Comparison of ENCODE assay signal across 1 cellular context in the genomic region with DNA sequence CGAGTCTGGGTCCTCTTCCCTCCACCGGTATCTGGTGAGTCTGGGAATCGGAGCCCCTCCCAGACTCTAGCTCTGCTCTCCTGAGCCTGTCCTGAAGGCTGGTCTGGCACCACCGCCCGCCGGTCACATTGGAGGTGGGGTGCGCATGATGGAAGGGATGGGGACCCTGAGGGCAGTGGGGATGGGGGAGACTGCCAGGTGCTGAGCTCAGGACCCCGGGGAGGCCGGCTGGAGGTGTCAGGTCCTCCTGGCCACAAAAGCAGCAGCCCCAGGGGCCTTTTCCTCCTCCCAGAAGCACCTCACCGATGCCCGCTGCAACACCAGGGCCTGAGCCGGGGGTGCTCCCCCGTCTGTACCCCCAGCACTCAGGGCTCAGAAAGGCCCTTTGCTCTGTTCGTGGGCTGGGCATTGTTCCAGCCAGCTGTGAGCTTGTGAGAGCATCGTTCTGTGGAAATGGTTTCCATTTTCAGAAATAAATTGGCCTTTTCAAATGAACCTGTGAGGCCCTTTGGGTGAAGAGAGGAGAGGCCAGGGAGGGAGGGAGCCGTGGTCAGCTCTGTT.
TF ChIP-seq lines count a peak whose summit lies in the region.

No MANE protein-coding gene starts in this region.

TF ChIP-seq in HepG2, 621 proteins besides CTCF, POLR2A, EP300 and RAD21:
- TF ChIP-seq NFATC3 (CRISPR knock-in tag; IDR thresholded peaks at IDR 0.05) (no peak), EZH2 (conservative IDR thresholded peaks at IDR 0.05; ENCODE audit: low read depth, low read length) (peak; percentile 38; the same call in 1 of the 2 replicates)
